16 cellular contexts compared by ENCODE assay signal in the genomic region with DNA sequence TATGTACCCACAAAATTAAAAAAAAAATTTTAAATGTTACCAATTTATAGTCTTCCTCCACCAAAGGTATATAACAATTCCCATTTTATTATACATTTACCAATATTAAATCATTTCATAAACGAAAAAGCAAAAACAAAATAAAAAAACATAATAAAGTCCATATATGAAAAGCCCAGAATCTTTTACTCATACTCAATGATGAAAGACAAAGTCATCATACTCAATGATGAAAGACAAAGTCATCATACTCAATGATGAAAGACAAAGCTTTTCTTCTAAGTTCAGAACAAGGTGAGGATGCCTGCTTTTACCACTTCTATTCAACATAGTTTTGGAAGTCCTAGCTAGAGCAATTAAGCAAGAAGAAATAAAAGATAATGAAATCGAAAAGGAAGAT.
"Had no signal": no experiment of that assay in that cellular context is flagged by ENCODE, and none has a peak within 500 bp of the region (broad histone marks: within the 10 kb centered on the region; RNA-seq: fewer than 3 reads in every experiment).

No MANE protein-coding gene starts in this region.

- H3K27ac Mint-ChIP-seq: nephron progenitor cell had no signal

- DNase-seq: colonic mucosa; dermis blood vessel endothelial cell; foreskin keratinocyte; heart left ventricle; hippocampal formation; kidney glomerular epithelial cell; mammary epithelial cell; naive thymus-derived CD4-positive, alpha-beta T cell; nephron progenitor cell; sigmoid colon; stimulated activated CD4-positive, alpha-beta T cell treated with anti-CD3 and anti-CD28 coated beads, Interleukin-12 subunit alpha, Interleukin-12 subunit beta, amount 100 ng/mL, for 4 hours; stimulated activated naive CD4-positive, alpha-beta T cell; tibial artery; upper lobe of left lung; uterus had no signal

- H3K4me1 Mint-ChIP-seq: nephron progenitor cell had no signal

- H3K9me3 Mint-ChIP-seq: naive thymus-derived CD4-positive, alpha-beta T cell; nephron progenitor cell had no signal

- H3K4me3 Mint-ChIP-seq: naive thymus-derived CD4-positive, alpha-beta T cell; nephron progenitor cell had no signal

- ATAC-seq: foreskin keratinocyte; heart left ventricle; naive thymus-derived CD4-positive, alpha-beta T cell had no signal

- H3K27me3 Mint-ChIP-seq: naive thymus-derived CD4-positive, alpha-beta T cell had no signal

- FAIRE-seq: endothelial cell of umbilical vein had no signal
